Comparison of ENCODE assay signal across 1 cellular context in the genomic region with DNA sequence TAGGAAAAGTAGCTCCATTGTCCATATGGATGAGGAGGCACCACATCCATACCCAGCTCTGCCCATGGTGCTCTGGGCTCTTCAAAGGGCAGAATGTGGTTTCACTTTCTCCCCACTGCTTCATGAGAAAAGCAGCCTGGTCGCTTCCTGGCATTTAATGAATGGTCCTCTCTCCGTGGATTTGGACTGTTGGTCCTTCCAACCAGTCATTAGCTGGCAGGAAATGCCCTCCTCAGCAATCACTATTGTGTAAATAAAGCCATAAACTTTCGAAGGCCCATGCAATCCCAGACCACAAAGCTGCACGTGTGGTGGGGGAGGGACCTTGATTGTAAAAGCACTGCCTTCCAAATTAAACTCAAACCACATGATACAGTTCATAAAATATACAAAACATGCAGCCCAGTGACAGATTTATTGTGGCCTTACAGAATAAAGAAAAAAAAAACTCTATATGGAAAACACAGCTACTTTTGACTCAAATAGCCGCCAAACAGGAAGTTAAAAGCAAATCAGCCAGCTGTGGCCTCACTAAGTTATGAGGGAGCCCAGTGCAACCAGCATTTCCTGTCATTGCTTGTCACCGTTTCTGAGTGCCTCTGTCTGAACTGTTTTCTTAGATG.
TF ChIP-seq lines count a peak whose summit lies in the region.

No MANE protein-coding gene starts in this region.

TF ChIP-seq in GM12878, 131 proteins besides CTCF, POLR2A, EP300 and RAD21 (continued from another document):
- no peak for TF ChIP-seq YBX1 (IDR thresholded peaks at IDR 0.05)
- 0 out of 2 replicates have a peak, but pooled peaks have one; percentile 35 for TF ChIP-seq MXI1 (IDR thresholded peaks at IDR 0.05; ENCODE audit: low read depth, low read length)
- TF ChIP-seq SREBF2 (IDR thresholded peaks at IDR 0.05; ENCODE audit: low read length): no peak
- no peak for TF ChIP-seq NR2C1 (IDR thresholded peaks at IDR 0.05)
- no peak for TF ChIP-seq BRCA1 (IDR thresholded peaks at IDR 0.05; ENCODE audit: low read depth, low read length)
- no peak for TF ChIP-seq SIX5 (IDR thresholded peaks at IDR 0.05; ENCODE audit: low read depth, low read length, severe bottlenecking)
- TF ChIP-seq SUZ12 (IDR thresholded peaks at IDR 0.05; ENCODE audit: unreplicated experiment): no peak
- TF ChIP-seq ZNF24 (IDR thresholded peaks at IDR 0.05): no peak
- no peak for TF ChIP-seq ZNF622 (IDR thresholded peaks at IDR 0.05)
- no peak for TF ChIP-seq CREM (IDR thresholded peaks at IDR 0.05; ENCODE audit: low read depth)
- no peak for TF ChIP-seq CHD4 (IDR thresholded peaks at IDR 0.05)
- no peak for TF ChIP-seq LARP7 (IDR thresholded peaks at IDR 0.05)
- TF ChIP-seq BACH1 (IDR thresholded peaks at IDR 0.05; ENCODE audit: borderline replicate concordance): no peak
- TF ChIP-seq NFYA (IDR thresholded peaks at IDR 0.05; ENCODE audit: borderline replicate concordance, low read depth, low read length): no peak
- no peak for TF ChIP-seq CHD2 (IDR thresholded peaks at IDR 0.05; ENCODE audit: borderline replicate concordance, low read depth, low read length)
- TF ChIP-seq KAT2A (conservative IDR thresholded peaks at IDR 0.05; ENCODE audit: control insufficient read depth, low read depth, low read length): no peak
- TF ChIP-seq, protein P1, sequence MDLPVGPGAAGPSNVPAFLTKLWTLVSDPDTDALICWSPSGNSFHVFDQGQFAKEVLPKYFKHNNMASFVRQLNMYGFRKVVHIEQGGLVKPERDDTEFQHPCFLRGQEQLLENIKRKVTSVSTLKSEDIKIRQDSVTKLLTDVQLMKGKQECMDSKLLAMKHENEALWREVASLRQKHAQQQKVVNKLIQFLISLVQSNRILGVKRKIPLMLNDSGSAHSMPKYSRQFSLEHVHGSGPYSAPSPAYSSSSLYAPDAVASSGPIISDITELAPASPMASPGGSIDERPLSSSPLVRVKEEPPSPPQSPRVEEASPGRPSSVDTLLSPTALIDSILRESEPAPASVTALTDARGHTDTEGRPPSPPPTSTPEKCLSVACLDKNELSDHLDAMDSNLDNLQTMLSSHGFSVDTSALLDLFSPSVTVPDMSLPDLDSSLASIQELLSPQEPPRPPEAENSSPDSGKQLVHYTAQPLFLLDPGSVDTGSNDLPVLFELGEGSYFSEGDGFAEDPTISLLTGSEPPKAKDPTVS (IDR thresholded peaks at IDR 0.05; ENCODE audit: low read depth, low read length): no peak
- no peak for TF ChIP-seq CREB1 (IDR thresholded peaks at IDR 0.05; ENCODE audit: low read depth)
- TF ChIP-seq, protein P2, sequence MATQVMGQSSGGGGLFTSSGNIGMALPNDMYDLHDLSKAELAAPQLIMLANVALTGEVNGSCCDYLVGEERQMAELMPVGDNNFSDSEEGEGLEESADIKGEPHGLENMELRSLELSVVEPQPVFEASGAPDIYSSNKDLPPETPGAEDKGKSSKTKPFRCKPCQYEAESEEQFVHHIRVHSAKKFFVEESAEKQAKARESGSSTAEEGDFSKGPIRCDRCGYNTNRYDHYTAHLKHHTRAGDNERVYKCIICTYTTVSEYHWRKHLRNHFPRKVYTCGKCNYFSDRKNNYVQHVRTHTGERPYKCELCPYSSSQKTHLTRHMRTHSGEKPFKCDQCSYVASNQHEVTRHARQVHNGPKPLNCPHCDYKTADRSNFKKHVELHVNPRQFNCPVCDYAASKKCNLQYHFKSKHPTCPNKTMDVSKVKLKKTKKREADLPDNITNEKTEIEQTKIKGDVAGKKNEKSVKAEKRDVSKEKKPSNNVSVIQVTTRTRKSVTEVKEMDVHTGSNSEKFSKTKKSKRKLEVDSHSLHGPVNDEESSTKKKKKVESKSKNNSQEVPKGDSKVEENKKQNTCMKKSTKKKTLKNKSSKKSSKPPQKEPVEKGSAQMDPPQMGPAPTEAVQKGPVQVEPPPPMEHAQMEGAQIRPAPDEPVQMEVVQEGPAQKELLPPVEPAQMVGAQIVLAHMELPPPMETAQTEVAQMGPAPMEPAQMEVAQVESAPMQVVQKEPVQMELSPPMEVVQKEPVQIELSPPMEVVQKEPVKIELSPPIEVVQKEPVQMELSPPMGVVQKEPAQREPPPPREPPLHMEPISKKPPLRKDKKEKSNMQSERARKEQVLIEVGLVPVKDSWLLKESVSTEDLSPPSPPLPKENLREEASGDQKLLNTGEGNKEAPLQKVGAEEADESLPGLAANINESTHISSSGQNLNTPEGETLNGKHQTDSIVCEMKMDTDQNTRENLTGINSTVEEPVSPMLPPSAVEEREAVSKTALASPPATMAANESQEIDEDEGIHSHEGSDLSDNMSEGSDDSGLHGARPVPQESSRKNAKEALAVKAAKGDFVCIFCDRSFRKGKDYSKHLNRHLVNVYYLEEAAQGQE (IDR thresholded peaks at IDR 0.05; ENCODE audit: low read depth, low read length): no peak
